In the genomic region with DNA sequence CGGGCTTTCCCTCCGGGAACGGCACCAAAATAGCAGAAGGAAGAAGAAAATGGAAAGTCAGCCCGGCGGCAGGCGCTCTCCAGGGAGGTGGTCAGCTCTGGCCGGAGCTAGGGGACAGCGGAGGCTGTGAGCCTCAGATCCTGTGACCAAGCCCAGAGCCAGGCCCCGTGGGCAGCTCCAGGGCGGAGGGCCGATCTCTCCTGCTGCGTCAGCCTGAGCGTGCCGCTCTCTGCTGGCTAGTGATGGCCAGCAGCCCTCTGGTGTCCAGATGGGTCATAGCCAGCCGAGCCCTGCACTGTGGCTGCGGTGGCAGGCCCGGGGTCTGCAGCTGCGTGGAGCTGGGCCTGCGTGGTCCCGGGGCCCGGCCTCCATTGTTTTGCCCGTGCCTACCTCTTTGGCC, we compare ENCODE assay signal across 1 cellular context.
TF ChIP-seq lines count a peak whose summit lies in the region.

No MANE protein-coding gene starts in this region.

TF ChIP-seq in H1, 55 proteins besides CTCF, POLR2A, EP300 and RAD21:
- TF ChIP-seq EGR1 (IDR thresholded peaks at IDR 0.05; ENCODE audit: borderline replicate concordance, low read depth, low read length), result peak; percentile 52; the same call in 1 of the 2 replicates
- TF ChIP-seq MAX (IDR thresholded peaks at IDR 0.05), result 0 out of 2 replicates have a peak, but pooled peaks have one; percentile 24
- no peak for TF ChIP-seq TAF1 (IDR thresholded peaks at IDR 0.05; ENCODE audit: low read depth, low read length)
- TF ChIP-seq ZNF274 (IDR thresholded peaks at IDR 0.05; ENCODE audit: borderline replicate concordance, extremely low read depth, low read length), result no peak
- 0 out of 2 replicates have a peak, but pooled peaks have one; percentile 14 for TF ChIP-seq FOSL1 (IDR thresholded peaks at IDR 0.05; ENCODE audit: insufficient read depth, low read depth, low read length)
- peak; percentile 51; the same call in 1 of the 2 replicates for TF ChIP-seq GABPA (IDR thresholded peaks at IDR 0.05; ENCODE audit: borderline replicate concordance, insufficient read depth, low read length)
TF ChIP-seq in H1: peak in this region for 4.
